2 cellular contexts compared by ENCODE assay signal in genomic region chr12:93202688-93203087, GRCh38.
TF ChIP-seq lines count a peak whose summit lies in the region.

No MANE protein-coding gene starts in this region.

TF ChIP-seq in HepG2, 621 proteins besides CTCF, POLR2A, EP300 and RAD21 (continued from another document):
- TF ChIP-seq ZUFSP (CRISPR knock-in tag; IDR thresholded peaks at IDR 0.05; ENCODE audit: borderline replicate concordance) (no peak), BRCA1 (CRISPR knock-in tag; IDR thresholded peaks at IDR 0.05) (no peak), NONO (IDR thresholded peaks at IDR 0.05) (no peak), NONO (CRISPR knock-in tag; conservative IDR thresholded peaks at IDR 0.05) (no peak), RBM22 (optimal IDR thresholded peaks at IDR 0.05; ENCODE audit: low read length) (no peak), ZNF317 (CRISPR knock-in tag; IDR thresholded peaks at IDR 0.05) (no peak), HNRNPK (IDR thresholded peaks at IDR 0.05; ENCODE audit: low read depth, low read length, poor library complexity, severe bottlenecking) (peak; percentile 63), ZNF446 (CRISPR knock-in tag; IDR thresholded peaks at IDR 0.05) (no peak)

TF ChIP-seq in HEK293, 187 proteins besides CTCF, POLR2A, EP300 and RAD21:
- TF ChIP-seq ZNF362 (tag by site-specific recombination; IDR thresholded peaks at IDR 0.05) = no peak
- TF ChIP-seq ZNF426 (tag by site-specific recombination; IDR thresholded peaks at IDR 0.05) = no peak
- TF ChIP-seq ZBTB8A (tag by site-specific recombination; IDR thresholded peaks at IDR 0.05) = no peak
- peak; percentile 80 for TF ChIP-seq ZNF366 (tag by site-specific recombination; conservative IDR thresholded peaks at IDR 0.05)
- no peak for TF ChIP-seq ZNF664 (tag by site-specific recombination; IDR thresholded peaks at IDR 0.05)
- no peak for TF ChIP-seq ZBTB1 (tag by site-specific recombination; IDR thresholded peaks at IDR 0.05)
